ENCODE assay signal across 8 cellular contexts in the genomic region with DNA sequence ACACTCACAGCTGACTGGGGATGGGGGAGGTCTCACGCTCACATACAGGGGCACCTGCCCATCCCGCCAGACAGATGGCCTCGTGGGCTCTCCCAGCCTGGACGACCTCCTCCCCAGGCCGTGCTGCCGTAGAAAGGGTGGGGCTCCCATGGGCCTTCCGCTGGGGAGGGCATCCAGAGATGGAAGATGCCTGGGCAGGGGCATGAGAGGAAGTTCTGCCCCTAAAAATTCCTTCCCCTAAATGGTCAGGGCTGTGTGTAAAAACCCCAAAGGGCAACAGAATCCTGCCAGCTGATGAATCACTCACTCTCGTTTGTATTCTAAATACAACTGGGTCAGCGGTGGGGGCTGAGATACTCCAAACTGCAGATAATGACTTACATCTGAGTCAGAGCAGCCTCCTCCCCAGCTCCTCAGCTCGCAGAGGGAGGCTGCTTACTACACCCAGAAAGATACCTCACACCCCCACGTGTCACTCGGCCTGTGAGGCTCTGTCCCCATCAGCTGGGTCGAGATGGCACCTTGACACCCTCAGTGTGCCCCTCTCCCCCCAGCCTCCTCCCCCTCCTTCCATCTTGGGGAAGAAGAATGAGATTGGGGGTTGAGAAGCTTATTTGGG. TPM values are rescaled to one million over a fixed set of nuclear protein-coding genes. Genes with fewer than 3 reads are reported as not detected.
DNase-seq lines count a peak whose midpoint lies in the region; ATAC-seq and TF ChIP-seq lines count a peak whose summit lies in the region.

No MANE protein-coding gene starts in this region.

- CTCF ChIA-PET in HEK293 (lab: Yijun Ruan, JAX) = no interaction called here
- CTCF ChIA-PET in Caco-2 (lab: Charles Lee) = no interaction called here

- TF ChIP-seq CTCF in HEK293 (tag by site-specific recombination; IDR thresholded peaks at IDR 0.05) = no peak
- no peak for TF ChIP-seq CTCF in Caco-2 (IDR thresholded peaks at IDR 0.05; ENCODE audit: insufficient read depth in 1 of 2, low read depth in 1 of 2, low read length in 1 of 2, severe bottlenecking in 1 of 2, unreplicated experiment in 1 of 2)

- H3K9me3 ChIP-seq in HEK293 (ENCODE audit: control insufficient read depth, insufficient read depth, low read depth, low read length) (no peaks in the 10 kb centered on the region), Caco-2 (no peaks in the 10 kb centered on the region)

- H3K4me1 Mint-ChIP-seq in immature natural killer cell (peaks cover 96 to 100% of the 10 kb centered on the region in 2 donors), Caco-2 (ENCODE audit: low read depth, unreplicated experiment) (peaks cover 18% of the 10 kb centered on the region)

- H3K36me3 ChIP-seq in HEK293 (ENCODE audit: control insufficient read depth in 2 of 2, insufficient read depth in 1 of 2, low read length in 2 of 2) (peaks cover 0 to 83% of the 10 kb centered on the region in 2 experiments; a peak in 1 of 3 replicates), Caco-2 (ENCODE audit: control insufficient read depth, insufficient read depth, low read length) (peaks cover 7% of the 10 kb centered on the region)

- H3K9me3 Mint-ChIP-seq in immature natural killer cell (no peaks in the 10 kb centered on the region), Caco-2 (ENCODE audit: unreplicated experiment) (no peaks in the 10 kb centered on the region)

- H3K27me3 Mint-ChIP-seq in immature natural killer cell (ENCODE audit: low read depth in 3 of 3) (peaks cover 2 to 7% (median 6%) of the 10 kb centered on the region in 3 donors), Caco-2 (ENCODE audit: insufficient read depth, unreplicated experiment) (no peaks in the 10 kb centered on the region)

- H3K27ac ChIP-seq in HEK293 (ENCODE audit: extremely low read depth, low read depth, low read length) (no peak overlapping the region), angular gyrus (ENCODE audit: low read depth, low read length) (peak overlapping the region; percentile 72)

- no peaks in the 10 kb centered on the region for H3K27me3 ChIP-seq in Caco-2 (replicated peaks; ENCODE audit: control insufficient read depth, insufficient read depth, low read length)

- BruUV-seq in Caco-2 (replicated peaks; lab: Mats Ljungman, UMichigan) = no TSS peak

- H3K36me3 Mint-ChIP-seq in immature natural killer cell = peaks cover 0 to 19% (median 4%) of the 10 kb centered on the region in 3 donors
- H3K36me3 Mint-ChIP-seq in Caco-2 (ENCODE audit: insufficient read depth, unreplicated experiment) = peaks cover 88% of the 10 kb centered on the region

- H3K27ac Mint-ChIP-seq in immature natural killer cell (peak overlapping the region; percentile 84 to 94 (median 88)), Caco-2 (ENCODE audit: unreplicated experiment) (no peak overlapping the region)

- no peaks in the 10 kb centered on the region for H3K4me1 ChIP-seq in HEK293 (ENCODE audit: control insufficient read depth, insufficient read depth, low read length)
- no peaks in the 10 kb centered on the region for H3K4me1 ChIP-seq in Caco-2

- H3K4me3 ChIP-seq in HEK293 (ENCODE audit: low read depth, low read length) = no peak overlapping the region
- H3K4me3 ChIP-seq in Caco-2 (ENCODE audit: low read depth, low read length) = no peak overlapping the region

- peak in 4 of 5 experiments; percentile 35 to 84 (median 67) for DNase-seq in T-helper 2 cell
- DNase-seq in immature natural killer cell = peak; percentile 48 to 72 (median 53)
- DNase-seq in stimulated activated CD4-positive, alpha-beta T cell treated with anti-CD3 and anti-CD28 coated beads, Interleukin-15, amount 100 ng/mL, for 1 hour (ENCODE audit: low read depth in 1 of 2, low spot score in 1 of 2) = peak; percentile 49 to 56
- DNase-seq in Caco-2 = no peak
- no peak for DNase-seq in NCI-H146 treated with DMSO at 0.1 percent for 48 hours (lab: John Stamatoyannopoulos, UW; ENCODE audit: unreplicated experiment)

- H3K4me3 Mint-ChIP-seq in immature natural killer cell = peak overlapping the region; percentile 45 to 75 (median 66)
- no peak overlapping the region for H3K4me3 Mint-ChIP-seq in Caco-2 (ENCODE audit: unreplicated experiment)

- no peak for ATAC-seq in HG02588 (IDR thresholded peaks at IDR 0.05; ENCODE audit: unreplicated experiment)

- intact Hi-C loops in Caco-2 (cut with micrococcal nuclease; ENCODE audit: unreplicated experiment) = no loop called here

- POLR2A ChIA-PET in HEK293 (lab: Yijun Ruan, JAX) = interaction anchor here (3.4 kb wide), 1 partner anchor 11 kb away, joined by 19 read pairs; a partner anchor contains a TSS
- POLR2A ChIA-PET in Caco-2 (lab: Charles Lee) = interaction anchor here (1.0 kb wide), 1 partner anchor 10 kb away, joined by 3 read pairs; a partner anchor contains a TSS

TF ChIP-seq in HEK293, 187 proteins besides CTCF, POLR2A, EP300 and RAD21 (continues in another document):
- TF ChIP-seq KLF7 (tag by site-specific recombination; IDR thresholded peaks at IDR 0.05; ENCODE audit: borderline replicate concordance) (no peak), ZNF777 (tag by site-specific recombination; IDR thresholded peaks at IDR 0.05; ENCODE audit: borderline replicate concordance) (no peak), ZNF600 (tag by site-specific recombination; IDR thresholded peaks at IDR 0.05) (peak; percentile 12; the same call in 1 of the 2 replicates), ZNF660 (tag by site-specific recombination; IDR thresholded peaks at IDR 0.05) (peak; percentile 26; the same call in 1 of the 2 replicates), ZNF223 (tag by site-specific recombination; IDR thresholded peaks at IDR 0.05) (no peak), ZNF121 (tag by site-specific recombination; IDR thresholded peaks at IDR 0.05) (no peak), ZNF138 (tag by site-specific recombination; IDR thresholded peaks at IDR 0.05; ENCODE audit: borderline replicate concordance) (no peak), KLF9 (tag by site-specific recombination; IDR thresholded peaks at IDR 0.05; ENCODE audit: low read depth) (no peak), ZNF658 (tag by site-specific recombination; IDR thresholded peaks at IDR 0.05) (no peak), ZNF211 (tag by site-specific recombination; IDR thresholded peaks at IDR 0.05; ENCODE audit: low read depth) (no peak), ZFP69B (tag by site-specific recombination; IDR thresholded peaks at IDR 0.05) (no peak), ZNF292 (tag by site-specific recombination; IDR thresholded peaks at IDR 0.05; ENCODE audit: borderline replicate concordance, low read depth) (no peak), ZNF23 (tag by site-specific recombination; IDR thresholded peaks at IDR 0.05; ENCODE audit: borderline replicate concordance) (no peak), KLF16 (tag by site-specific recombination; IDR thresholded peaks at IDR 0.05) (no peak), ZNF423 (tag by site-specific recombination; IDR thresholded peaks at IDR 0.05) (no peak), GLIS1 (tag by site-specific recombination; IDR thresholded peaks at IDR 0.05) (0 out of 2 replicates have a peak, but pooled peaks have one; percentile 9), ZFP41 (tag by site-specific recombination; IDR thresholded peaks at IDR 0.05; ENCODE audit: borderline replicate concordance) (no peak), ZNF157 (tag by site-specific recombination; IDR thresholded peaks at IDR 0.05) (no peak), ZNF2 (tag by site-specific recombination; IDR thresholded peaks at IDR 0.05) (no peak), ZNF426 (tag by site-specific recombination; IDR thresholded peaks at IDR 0.05) (no peak), MEIS1 (CRISPR knock-in tag; IDR thresholded peaks at IDR 0.05; ENCODE audit: borderline replicate concordance) (no peak), ZNF184 (tag by site-specific recombination; IDR thresholded peaks at IDR 0.05) (no peak), EGR2 (tag by site-specific recombination; IDR thresholded peaks at IDR 0.05; ENCODE audit: low read depth) (no peak), ZNF843 (tag by site-specific recombination; IDR thresholded peaks at IDR 0.05) (no peak), ZNF140 (tag by site-specific recombination; IDR thresholded peaks at IDR 0.05) (no peak), ZNF623 (tag by site-specific recombination; IDR thresholded peaks at IDR 0.05) (no peak), GLI2 (tag by site-specific recombination; IDR thresholded peaks at IDR 0.05; ENCODE audit: borderline replicate concordance, low read depth) (no peak), ZNF16 (tag by site-specific recombination; IDR thresholded peaks at IDR 0.05; ENCODE audit: low read depth) (no peak), SP3 (tag by site-specific recombination; IDR thresholded peaks at IDR 0.05) (no peak)
- TF ChIP-seq, protein P1, sequence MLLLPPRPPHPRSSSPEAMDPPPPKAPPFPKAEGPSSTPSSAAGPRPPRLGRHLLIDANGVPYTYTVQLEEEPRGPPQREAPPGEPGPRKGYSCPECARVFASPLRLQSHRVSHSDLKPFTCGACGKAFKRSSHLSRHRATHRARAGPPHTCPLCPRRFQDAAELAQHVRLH (tag by site-specific recombination; IDR thresholded peaks at IDR 0.05) = no peak
- TF ChIP-seq, protein P2, sequence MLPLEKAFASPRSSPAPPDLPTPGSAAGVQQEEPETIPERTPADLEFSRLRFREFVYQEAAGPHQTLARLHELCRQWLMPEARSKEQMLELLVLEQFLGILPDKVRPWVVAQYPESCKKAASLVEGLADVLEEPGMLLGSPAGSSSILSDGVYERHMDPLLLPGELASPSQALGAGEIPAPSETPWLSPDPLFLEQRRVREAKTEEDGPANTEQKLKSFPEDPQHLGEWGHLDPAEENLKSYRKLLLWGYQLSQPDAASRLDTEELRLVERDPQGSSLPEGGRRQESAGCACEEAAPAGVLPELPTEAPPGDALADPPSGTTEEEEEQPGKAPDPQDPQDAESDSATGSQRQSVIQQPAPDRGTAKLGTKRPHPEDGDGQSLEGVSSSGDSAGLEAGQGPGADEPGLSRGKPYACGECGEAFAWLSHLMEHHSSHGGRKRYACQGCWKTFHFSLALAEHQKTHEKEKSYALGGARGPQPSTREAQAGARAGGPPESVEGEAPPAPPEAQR (tag by site-specific recombination; IDR thresholded peaks at IDR 0.05) = no peak
- TF ChIP-seq, protein P3, sequence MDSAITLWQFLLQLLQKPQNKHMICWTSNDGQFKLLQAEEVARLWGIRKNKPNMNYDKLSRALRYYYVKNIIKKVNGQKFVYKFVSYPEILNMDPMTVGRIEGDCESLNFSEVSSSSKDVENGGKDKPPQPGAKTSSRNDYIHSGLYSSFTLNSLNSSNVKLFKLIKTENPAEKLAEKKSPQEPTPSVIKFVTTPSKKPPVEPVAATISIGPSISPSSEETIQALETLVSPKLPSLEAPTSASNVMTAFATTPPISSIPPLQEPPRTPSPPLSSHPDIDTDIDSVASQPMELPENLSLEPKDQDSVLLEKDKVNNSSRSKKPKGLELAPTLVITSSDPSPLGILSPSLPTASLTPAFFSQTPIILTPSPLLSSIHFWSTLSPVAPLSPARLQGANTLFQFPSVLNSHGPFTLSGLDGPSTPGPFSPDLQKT (IDR thresholded peaks at IDR 0.05; ENCODE audit: borderline replicate concordance, low read depth, low read length) = no peak

RNA-seq across cellular contexts. Expression of a gene that starts 10.1 kb away (rescaled TPM):
- polyA plus RNA-seq in immature natural killer cell = 100 to 1,000 TPM; 339 to 509 (median 401) TPM
- total RNA-seq in Caco-2 (2022) = 250 and 270 TPM in 2 replicates

Comparison
In these comparisons a context has a peak if more than half of its experiments do, and no peak if none do; other contexts are left out.
1. DNase-seq: peak in T-helper 2 cell (4 of 5), immature natural killer cell (3 of 3) and stimulated activated CD4-positive, alpha-beta T cell treated with anti-CD3 and anti-CD28 coated beads, Interleukin-15, amount 100 ng/mL, for 1 hour (2 of 2); none in Caco-2 (0 of 2) and NCI-H146 treated with DMSO at 0.1 percent for 48 hours (single experiment).